ENCODE assay signal across 24 cellular contexts in genomic region chr5:54040773-54041172, GRCh38.
"Had no signal": no experiment of that assay in that cellular context is flagged by ENCODE, and none has a peak within 500 bp of the region (broad histone marks: within the 10 kb centered on the region; RNA-seq: fewer than 3 reads in every experiment).

No MANE protein-coding gene starts in this region.

- DNase-seq: activated CD4-positive, CD25-positive, alpha-beta regulatory T cell; activated CD8-positive, alpha-beta memory T cell treated with anti-CD3 and anti-CD28 coated beads, Interleukin-2, amount 50 U/mL, for 4 hours; activated CD8-positive, alpha-beta T cell treated with anti-CD3 and anti-CD28 coated beads for 36 hours; activated naive CD4-positive, alpha-beta T cell treated with anti-CD3 and anti-CD28 coated beads, Interleukin-2, amount 50 U/mL, for 16 hours; activated naive CD8-positive, alpha-beta T cell treated with anti-CD3 and anti-CD28 coated beads, Interleukin-2, amount 10 ng/mL, durations not matched to agents 7 days and 5 days; activated T-cell treated with anti-CD3 and anti-CD28 coated beads, Interleukin-2, amount 50 U/mL, for 72 hours; adrenal gland; anterior cingulate cortex; central memory CD4-positive, alpha-beta T cell; MG63; MV-4-11; NCI-H1092 treated with DMSO at 0.1 percent for 48 hours; NCI-H1417 treated with DMSO at 0.1 percent for 48 hours; NCI-H1694; NCI-H2029 treated with DMSO at 0.1 percent for 48 hours; NCI-H510A treated with DMSO at 0.1 percent for 48 hours; PC-3; SHP77 treated with DMSO at 0.1 percent for 48 hours; T-helper 17 cell; T1000 had no signal

- ATAC-seq: activated CD8-positive, alpha-beta T cell treated with anti-CD3 and anti-CD28 coated beads for 36 hours; activated T-cell treated with anti-CD3 and anti-CD28 coated beads, Interleukin-2, amount 50 U/mL, for 72 hours; PC-3; T-helper 17 cell had no signal

- FAIRE-seq: RCC 7860, TTC549 had no signal

- H3K4me3 ChIP-seq: adrenal gland, breast epithelium, MG63 had no signal

- H3K27me3 ChIP-seq: adrenal gland, breast epithelium, MG63 had no signal

- H3K36me3 ChIP-seq: adrenal gland, breast epithelium, MG63 had no signal

- H3K4me1 ChIP-seq: breast epithelium had no signal

- H3K4me2 ChIP-seq: KMS-11 had no signal

- H3K9me3 ChIP-seq: adrenal gland, breast epithelium, MG63 had no signal

- H3K9ac ChIP-seq: KMS-11 had no signal

- H3K27ac ChIP-seq: adrenal gland, breast epithelium, KMS-11 had no signal
